Comparison of ENCODE assay signal across 8 cellular contexts in genomic region chr17:39591958-39592954, GRCh38. TPM values are rescaled to one million over a fixed set of nuclear protein-coding genes. Genes with fewer than 3 reads are reported as not detected.
DNase-seq lines count a peak whose midpoint lies in the region; ATAC-seq and TF ChIP-seq lines count a peak whose summit lies in the region.

No MANE protein-coding gene starts in this region.

- H3K9me3 ChIP-seq in MM.1S (replicated peaks; ENCODE audit: insufficient read depth, low read length) (no peaks in the 10 kb centered on the region), left lung (no peaks in the 10 kb centered on the region)

- H4K20me1 ChIP-seq in MM.1S (ENCODE audit: insufficient read depth, low read length), result no peaks in the 10 kb centered on the region

- no peak overlapping the region for H3K4me2 ChIP-seq in MM.1S (ENCODE audit: low read depth, low read length)

- H3K36me3 ChIP-seq in MM.1S (replicated peaks; ENCODE audit: insufficient read depth, low read length) (no peaks in the 10 kb centered on the region), left lung (no peaks in the 10 kb centered on the region)

- no peaks in the 10 kb centered on the region for H3K79me2 ChIP-seq in MM.1S (ENCODE audit: low read length)

- H2AFZ ChIP-seq in MM.1S (ENCODE audit: low read length), result no peak overlapping the region

- ATAC-seq in left lung (peak; percentile 77), GM19395 (IDR thresholded peaks at IDR 0.05; ENCODE audit: unreplicated experiment) (no peak), HG03097 (IDR thresholded peaks at IDR 0.05; ENCODE audit: low FRiP score, unreplicated experiment) (no peak), HG02642 (IDR thresholded peaks at IDR 0.05; ENCODE audit: poor library complexity, unreplicated experiment) (no peak), HG03196 (IDR thresholded peaks at IDR 0.05; ENCODE audit: unreplicated experiment) (no peak)

- intact Hi-C loops in left lung (cut with DNase I), result no loop called here

- no peaks in the 10 kb centered on the region for H3F3A ChIP-seq in MM.1S (ENCODE audit: insufficient read depth, low read length)

- H3K9me2 ChIP-seq in MM.1S (replicated peaks; ENCODE audit: insufficient read depth, low read length), result no peaks in the 10 kb centered on the region

- H3K4me3 ChIP-seq in MM.1S (ENCODE audit: low read length) (no peak overlapping the region), left lung (no peak overlapping the region)

- H3K27me3 ChIP-seq in MM.1S (replicated peaks; ENCODE audit: insufficient read depth, low read length) (peaks cover 26% of the 10 kb centered on the region), left lung (peaks cover 26 to 59% of the 10 kb centered on the region in 2 donors)

- peak; percentile 29 for DNase-seq in EL
- DNase-seq in MM.1S, result peak; percentile 40
- DNase-seq in anterior cingulate cortex (lab: John Stamatoyannopoulos, UW), result peak in 34 of 58 donors; percentile 16 to 83 (median 50)
- no peak for DNase-seq in left lung

- H3K4me1 ChIP-seq in MM.1S (ENCODE audit: low read length) (no peaks in the 10 kb centered on the region), left lung (no peaks in the 10 kb centered on the region)

- TF ChIP-seq CTCF in MM.1S (IDR thresholded peaks at IDR 0.05; ENCODE audit: low read length) (no peak), left lung (IDR thresholded peaks at IDR 0.05) (no peak)

- no peak overlapping the region for H3K9ac ChIP-seq in MM.1S (ENCODE audit: low read length)

- H3K27ac ChIP-seq in MM.1S (ENCODE audit: low read length) (no peak overlapping the region), left lung (no peak overlapping the region)

RNA-seq across cellular contexts. Expression of gene NEUROD2, which starts 15.5 kb away (rescaled TPM):
- not detected for total RNA-seq in left lung

RNA-seq across cellular contexts. Expression of gene PPP1R1B, which starts 34.5 kb away (rescaled TPM):
- total RNA-seq in left lung, result 10 to 100 TPM; 10.6 to 29.7 TPM

RNA-seq across cellular contexts. Expression of gene STARD3, which starts 44.7 kb away (rescaled TPM):
- total RNA-seq in left lung, result 10 to 100 TPM; 57.2 to 66.1 TPM

Comparison
In these comparisons a context has a peak if more than half of its experiments do, and no peak if none do; other contexts are left out.
1. DNase-seq: peak in EL (single experiment), MM.1S (single experiment) and anterior cingulate cortex (34 of 58); none in left lung (0 of 2).